22 cellular contexts compared by ENCODE assay signal in genomic region chr4:151488968-151489367, GRCh38.
"Had no signal": no experiment of that assay in that cellular context is flagged by ENCODE, and none has a peak within 500 bp of the region (broad histone marks: within the 10 kb centered on the region; RNA-seq: fewer than 3 reads in every experiment).

No MANE protein-coding gene starts in this region.

- H3K27me3 ChIP-seq: colonic mucosa, sigmoid colon, testis, upper lobe of left lung had no signal

- DNase-seq: activated CD4-positive, alpha-beta memory T cell treated with anti-CD3 and anti-CD28 coated beads for 36 hours; activated CD4-positive, alpha-beta T cell treated with anti-CD3 and anti-CD28 coated beads for 48 hours; activated CD4-positive, CD25-positive, alpha-beta regulatory T cell; activated effector memory CD4-positive, alpha-beta T cell treated with Interleukin-2 at 50 U/mL for 16 hours; activated naive CD4-positive, alpha-beta T cell treated with anti-CD3 and anti-CD28 coated beads for 36 hours; activated naive CD8-positive, alpha-beta T cell treated with anti-CD3 and anti-CD28 coated beads, Interleukin-2, amount 10 ng/mL, durations not matched to agents 7 days and 5 days; activated T-cell treated with anti-CD3 and anti-CD28 coated beads, Interleukin-2, amount 50 U/mL, for 72 hours; amniotic stem cell; colonic mucosa; foreskin fibroblast; left ventricle myocardium superior; mammary epithelial cell; nucleus accumbens; retina; sigmoid colon; spleen; stimulated activated CD4-positive, alpha-beta T cell treated with anti-CD3 and anti-CD28 coated beads, Interleukin-4, amount 100 ng/mL, for 1 hour; stimulated activated naive CD4-positive, alpha-beta T cell; T1000; testis had no signal

- H3K36me3 ChIP-seq: colonic mucosa, sigmoid colon, spleen, upper lobe of left lung had no signal

- H3K4me3 ChIP-seq: colonic mucosa, sigmoid colon, spleen, testis had no signal

- H3K4me1 ChIP-seq: colonic mucosa, spleen, testis had no signal

- H3K27ac ChIP-seq: colonic mucosa, epithelial cell of prostate, sigmoid colon, spleen, testis had no signal

- H3K9me3 ChIP-seq: colonic mucosa, testis, upper lobe of left lung had no signal
